ENCODE assay signal across 1 cellular context in the genomic region with DNA sequence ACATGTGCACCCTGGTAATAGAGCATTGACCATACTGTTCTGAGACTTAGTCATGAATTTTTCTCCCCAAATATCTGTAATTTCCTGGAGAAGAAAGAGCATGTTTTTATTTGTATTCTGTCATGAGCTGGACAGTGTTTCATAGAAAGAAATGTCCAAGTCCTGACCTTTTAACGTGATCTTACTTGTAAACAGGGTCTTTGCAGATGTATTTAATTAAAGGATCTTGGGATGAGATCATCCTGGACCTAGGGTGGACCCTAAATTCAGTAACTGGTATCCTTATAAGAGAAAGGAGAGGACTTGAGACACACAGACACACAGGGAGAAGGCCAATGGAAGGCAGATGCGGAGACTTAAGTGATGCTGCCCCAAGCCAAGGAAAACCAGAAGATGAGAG.
TF ChIP-seq lines count a peak whose summit lies in the region.

No MANE protein-coding gene starts in this region.

TF ChIP-seq in HepG2, 621 proteins besides CTCF, POLR2A, EP300 and RAD21:
- TF ChIP-seq ZFYVE20 (CRISPR knock-in tag; IDR thresholded peaks at IDR 0.05; ENCODE audit: borderline replicate concordance, low read depth) (no peak), NR2C2 (CRISPR knock-in tag; IDR thresholded peaks at IDR 0.05; ENCODE audit: borderline replicate concordance) (0 out of 2 replicates have a peak, but pooled peaks have one; percentile 13)
TF ChIP-seq in HepG2: peak in this region for 1.
